In the genomic region with DNA sequence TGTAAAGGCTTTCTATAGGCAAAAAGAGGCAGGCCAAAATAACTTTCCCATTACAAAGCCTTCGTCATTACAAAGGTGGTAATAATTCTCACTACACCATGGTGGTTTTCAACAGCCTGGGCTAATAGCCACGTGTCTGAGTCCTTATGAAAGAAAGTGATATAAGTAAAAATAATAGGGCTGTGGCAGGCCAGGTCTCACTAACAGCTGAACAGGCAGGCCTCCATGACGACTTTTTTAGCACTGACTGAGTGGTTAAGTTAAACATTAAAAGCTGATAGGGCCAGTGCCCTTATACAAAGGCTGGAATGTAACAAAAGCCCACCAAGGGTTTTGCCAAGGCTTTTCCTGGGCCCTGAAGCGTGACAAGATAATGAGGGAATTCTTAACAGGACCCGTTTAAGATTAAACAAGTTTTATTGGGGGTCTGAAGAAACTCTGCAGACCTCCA, we compare ENCODE assay signal across 15 cellular contexts.
DNase-seq lines count a peak whose midpoint lies in the region; ATAC-seq and TF ChIP-seq lines count a peak whose summit lies in the region.
"Had no signal": no experiment of that assay in that cellular context is flagged by ENCODE, and none has a peak within 500 bp of the region (broad histone marks: within the 10 kb centered on the region; RNA-seq: fewer than 3 reads in every experiment).

No MANE protein-coding gene starts in this region.

- ATAC-seq in GM19452 (IDR thresholded peaks at IDR 0.05; ENCODE audit: unreplicated experiment) (peak; percentile 73), HG03159 (IDR thresholded peaks at IDR 0.05; ENCODE audit: unreplicated experiment) (peak; percentile 72)

- DNase-seq in ACHN = peak; percentile 46
- DNase-seq in epithelial cell of esophagus (ENCODE audit: low read depth) = peak; percentile 34
- DNase-seq in NCI-H1105 treated with DMSO at 0.1 percent for 48 hours (lab: John Stamatoyannopoulos, UW) = no peak
- no peak for DNase-seq in NCI-H1694 treated with DMSO at 0.1 percent for 48 hours (lab: John Stamatoyannopoulos, UW)
- DNase-seq in cardiac septum (ENCODE audit: low spot score) = no peak
- DNase-seq in midbrain (lab: John Stamatoyannopoulos, UW) = no peak
- DNase-seq: 8988T; activated CD8-positive, alpha-beta memory T cell treated with anti-CD3 and anti-CD28 coated beads, Interleukin-2, amount 50 U/mL, for 48 hours; COR-L47; NCI-H2029 treated with DMSO at 0.1 percent for 48 hours; nucleus accumbens; stimulated activated CD4-positive, alpha-beta T cell treated with anti-CD3 and anti-CD28 coated beads, Interleukin-12 subunit alpha, Interleukin-12 subunit beta, amount 100 ng/mL, for 4 hours; tibial artery had no signal

- TF ChIP-seq CTCF in epithelial cell of esophagus (IDR thresholded peaks at IDR 0.05; ENCODE audit: insufficient read depth, low read depth, low read length, missing control alignments) = no peak

- in situ Hi-C loops in ACHN (cut with HindIII; ENCODE audit: low pct_ligation_motif_present, low pct_unique_long_range_greater_than_20kb, low sequenced_read_pairs) = no loop called here

- intact Hi-C loops in cardiac septum (cut with DNase I) = no loop called here

- H3K4me3 ChIP-seq in epithelial cell of esophagus (ENCODE audit: low read length) = no peak overlapping the region
- H3K4me3 ChIP-seq: tibial artery had no signal

Comparison
In these comparisons a context has a peak if more than half of its experiments do, and no peak if none do; other contexts are left out.
1. DNase-seq: peak in ACHN (single experiment) and epithelial cell of esophagus (single experiment); none in NCI-H1105 treated with DMSO at 0.1 percent for 48 hours (single experiment), NCI-H1694 treated with DMSO at 0.1 percent for 48 hours (single experiment), cardiac septum (single experiment) and midbrain (single experiment).